Comparison of ENCODE assay signal across 12 cellular contexts in the genomic region with DNA sequence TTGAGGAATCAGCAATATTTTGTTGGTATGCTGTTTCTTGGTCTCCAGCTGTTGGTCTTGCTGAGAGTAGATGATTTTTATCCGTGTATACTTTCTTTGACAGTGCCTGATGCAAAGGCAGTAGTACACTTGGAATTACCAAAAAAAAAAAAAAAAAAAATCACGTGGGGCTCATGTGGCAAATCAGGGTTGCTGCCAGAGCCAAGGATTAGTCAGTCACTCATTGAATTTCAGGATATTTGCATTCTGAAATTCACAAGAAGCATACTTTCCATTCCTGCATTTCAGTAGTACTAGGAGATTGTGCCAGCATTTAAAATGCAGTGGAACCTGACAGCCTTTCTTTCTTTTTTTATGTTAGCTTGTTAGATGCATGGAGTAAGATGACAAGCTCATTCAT. TPM values are rescaled to one million over a fixed set of nuclear protein-coding genes. Genes with fewer than 3 reads are reported as not detected.
DNase-seq lines count a peak whose midpoint lies in the region; ATAC-seq and TF ChIP-seq lines count a peak whose summit lies in the region.
"Had no signal": no experiment of that assay in that cellular context is flagged by ENCODE, and none has a peak within 500 bp of the region (broad histone marks: within the 10 kb centered on the region; RNA-seq: fewer than 3 reads in every experiment).

No MANE protein-coding gene starts in this region.

- H3K9me3 ChIP-seq in HUES48 (ENCODE audit: control insufficient read depth, insufficient read depth, low read length) (no peaks in the 10 kb centered on the region), right lobe of liver (no peaks in the 10 kb centered on the region), tibial nerve (no peaks in the 10 kb centered on the region)
- H3K9me3 ChIP-seq: heart left ventricle, upper lobe of left lung had no signal

- H3K4me3 ChIP-seq in AG10803 (ENCODE audit: low read length) (no peak overlapping the region), HUES48 (ENCODE audit: low read depth, low read length) (no peak overlapping the region), right lobe of liver (no peak overlapping the region), tibial nerve (no peak overlapping the region)
- H3K4me3 ChIP-seq: heart left ventricle, upper lobe of left lung had no signal

- no peak overlapping the region; the same call in 1 of the 2 replicates for H3K9ac ChIP-seq in HUES48 (ENCODE audit: low read depth, low read length)

- TF ChIP-seq EP300 in tibial nerve (IDR thresholded peaks at IDR 0.05), result no peak

- TF ChIP-seq POLR2A in right lobe of liver (IDR thresholded peaks at IDR 0.05) (no peak), tibial nerve (IDR thresholded peaks at IDR 0.05) (no peak)

- DNase-seq in AG10803 (ENCODE audit: low read depth), result peak; percentile 86
- DNase-seq in cerebellum (ENCODE audit: low spot score), result peak; percentile 25
- DNase-seq in right lobe of liver, result no peak
- no peak for DNase-seq in SK-N-DZ (ENCODE audit: low spot score)
- no peak for DNase-seq in tibial nerve (ENCODE audit: low spot score in 2 of 2)
- DNase-seq in NCI-H82 (lab: John Stamatoyannopoulos, UW), result no peak
- DNase-seq: activated T-cell treated with anti-CD3 and anti-CD28 coated beads, Interleukin-2, amount 50 U/mL, for 4 hours had no signal

- ATAC-seq in right lobe of liver, result peak in 3 of 4 donors; percentile 21 to 32 (median 21)
- ATAC-seq in GM19324 (IDR thresholded peaks at IDR 0.05; ENCODE audit: low FRiP score, unreplicated experiment), result no peak
- ATAC-seq: activated T-cell treated with anti-CD3 and anti-CD28 coated beads, Interleukin-2, amount 50 U/mL, for 4 hours had no signal

- intact Hi-C loops in right lobe of liver (cut with DNase I), result loop anchor here (5.0 to 10.0 kb wide), 2 partner anchors 203 to 220 kb away; a partner anchor contains a TSS

- 14% methylated on average over 2 of the region's 2 CpGs for WGBS in right lobe of liver (ENCODE audit: insufficient coverage, low coverage, low lambda C conversion rate, missing lambda C conversion rate)
- whole genome bisulfite sequencing in tibial nerve, 2 donors, result 23 to 26% methylated on average over 2 of the region's 2 CpGs

- H3K36me3 ChIP-seq in HUES48 (ENCODE audit: control insufficient read depth, insufficient read depth, low read length), result no peaks in the 10 kb centered on the region
- H3K36me3 ChIP-seq in right lobe of liver, result no peaks in the 10 kb centered on the region
- peaks cover 0 to 40% (median 0%) of the 10 kb centered on the region in 3 donors for H3K36me3 ChIP-seq in tibial nerve

- no peak for TF ChIP-seq CTCF in AG10803 (conservative IDR thresholded peaks at IDR 0.05; ENCODE audit: low read length)
- no peak for TF ChIP-seq CTCF in right lobe of liver (IDR thresholded peaks at IDR 0.05)
- TF ChIP-seq CTCF in tibial nerve (IDR thresholded peaks at IDR 0.05), result no peak

- H3K27me3 ChIP-seq in HUES48 (ENCODE audit: control insufficient read depth, insufficient read depth, low read length), result no peaks in the 10 kb centered on the region
- no peaks in the 10 kb centered on the region for H3K27me3 ChIP-seq in right lobe of liver
- no peaks in the 10 kb centered on the region for H3K27me3 ChIP-seq in tibial nerve
- H3K27me3 ChIP-seq: heart left ventricle, upper lobe of left lung had no signal

- peak overlapping the region; percentile 63 for H3K27ac ChIP-seq in HUES48 (ENCODE audit: low read depth, low read length)
- H3K27ac ChIP-seq in right lobe of liver, result peak overlapping the region in 2 of 3 donors; percentile 35 to 76
- no peak overlapping the region for H3K27ac ChIP-seq in tibial nerve
- H3K27ac ChIP-seq: heart left ventricle, upper lobe of left lung, VCaP had no signal

- H3K4me1 ChIP-seq in HUES48 (ENCODE audit: control insufficient read depth, insufficient read depth, low read length) (peaks cover 11% of the 10 kb centered on the region), right lobe of liver (peaks cover 0 to 42% (median 17%) of the 10 kb centered on the region in 4 donors), tibial nerve (no peaks in the 10 kb centered on the region)

RNA-seq across cellular contexts. Expression of a gene that starts 58.6 kb away (rescaled TPM):
- total RNA-seq in cerebellum (31.3 TPM), right lobe of liver (10 to 100 TPM; 10.9 to 15.5 (median 14.2) TPM), tibial nerve (10 to 100 TPM; 18.4 to 36.0 (median 23.3) TPM)
- 3.6 and 10.6 TPM in 2 replicates for polyA plus RNA-seq in SK-N-DZ (2014; cell fraction: cytosol; rRNA removed)
- polyA plus RNA-seq in SK-N-DZ (2014; cell fraction: nucleus; rRNA removed), result 2.7 and 6.2 TPM in 2 replicates

Comparison
In these comparisons a context has a peak if more than half of its experiments do, and no peak if none do; other contexts are left out.
1. DNase-seq: peak in AG10803 (single experiment) and cerebellum (single experiment); none in right lobe of liver (0 of 3), SK-N-DZ (single experiment), tibial nerve (0 of 2) and NCI-H82 (single experiment).
2. H3K27ac ChIP-seq: peak in HUES48 (single experiment) and right lobe of liver (2 of 3); none in tibial nerve (0 of 4).